ENCODE assay signal across 2 cellular contexts in the genomic region with DNA sequence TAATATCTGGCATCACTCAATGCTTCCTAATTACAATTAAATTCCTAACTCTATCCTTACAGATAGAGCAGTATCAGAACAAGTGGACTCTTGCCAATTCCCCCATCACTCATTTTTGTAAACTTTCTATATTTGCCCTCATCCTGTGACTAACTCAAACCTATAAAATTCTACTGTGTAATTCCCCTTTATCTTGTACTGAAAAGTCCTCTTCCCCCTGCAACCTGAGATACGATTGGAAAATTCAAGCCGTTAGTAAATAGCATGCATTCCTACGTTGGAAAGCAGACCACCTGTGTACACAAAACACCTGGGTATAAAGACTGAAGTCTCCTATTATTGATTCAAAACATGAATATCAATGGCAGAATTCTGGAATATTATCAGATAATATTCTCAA.
TF ChIP-seq lines count a peak whose summit lies in the region.

No MANE protein-coding gene starts in this region.

TF ChIP-seq in IMR-90, 13 proteins besides CTCF, POLR2A, EP300 and RAD21:
- TF ChIP-seq CEBPB (IDR thresholded peaks at IDR 0.05; ENCODE audit: low read depth, low read length), result no peak
- TF ChIP-seq, protein P1, sequence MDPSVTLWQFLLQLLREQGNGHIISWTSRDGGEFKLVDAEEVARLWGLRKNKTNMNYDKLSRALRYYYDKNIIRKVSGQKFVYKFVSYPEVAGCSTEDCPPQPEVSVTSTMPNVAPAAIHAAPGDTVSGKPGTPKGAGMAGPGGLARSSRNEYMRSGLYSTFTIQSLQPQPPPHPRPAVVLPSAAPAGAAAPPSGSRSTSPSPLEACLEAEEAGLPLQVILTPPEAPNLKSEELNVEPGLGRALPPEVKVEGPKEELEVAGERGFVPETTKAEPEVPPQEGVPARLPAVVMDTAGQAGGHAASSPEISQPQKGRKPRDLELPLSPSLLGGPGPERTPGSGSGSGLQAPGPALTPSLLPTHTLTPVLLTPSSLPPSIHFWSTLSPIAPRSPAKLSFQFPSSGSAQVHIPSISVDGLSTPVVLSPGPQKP (IDR thresholded peaks at IDR 0.05; ENCODE audit: borderline replicate concordance, low read depth, low read length), result no peak
TF ChIP-seq in IMR-90: peak in this region for 0.

TF ChIP-seq in WTC11, 78 proteins besides CTCF, POLR2A, EP300 and RAD21:
- TF ChIP-seq KAT7 (CRISPR knock-in tag; IDR thresholded peaks at IDR 0.05; ENCODE audit: borderline replicate concordance) (no peak), ETV6 (CRISPR knock-in tag; IDR thresholded peaks at IDR 0.05) (no peak), EMX1 (CRISPR knock-in tag; IDR thresholded peaks at IDR 0.05) (no peak), TEAD1 (CRISPR knock-in tag; IDR thresholded peaks at IDR 0.05) (no peak), HMGA2 (CRISPR knock-in tag; IDR thresholded peaks at IDR 0.05) (no peak), FOXP1 (CRISPR knock-in tag; IDR thresholded peaks at IDR 0.05; ENCODE audit: borderline replicate concordance) (no peak), GTF2I (CRISPR knock-in tag; conservative IDR thresholded peaks at IDR 0.05) (no peak), RELA (CRISPR knock-in tag; IDR thresholded peaks at IDR 0.05; ENCODE audit: borderline replicate concordance) (no peak), ZNF423 (CRISPR knock-in tag; IDR thresholded peaks at IDR 0.05) (no peak), IRF2 (CRISPR knock-in tag; IDR thresholded peaks at IDR 0.05; ENCODE audit: borderline replicate concordance, low read depth) (no peak), ZNF416 (CRISPR knock-in tag; IDR thresholded peaks at IDR 0.05) (no peak), OVOL2 (CRISPR knock-in tag; IDR thresholded peaks at IDR 0.05; ENCODE audit: borderline replicate concordance) (no peak)
- TF ChIP-seq, protein P2, sequence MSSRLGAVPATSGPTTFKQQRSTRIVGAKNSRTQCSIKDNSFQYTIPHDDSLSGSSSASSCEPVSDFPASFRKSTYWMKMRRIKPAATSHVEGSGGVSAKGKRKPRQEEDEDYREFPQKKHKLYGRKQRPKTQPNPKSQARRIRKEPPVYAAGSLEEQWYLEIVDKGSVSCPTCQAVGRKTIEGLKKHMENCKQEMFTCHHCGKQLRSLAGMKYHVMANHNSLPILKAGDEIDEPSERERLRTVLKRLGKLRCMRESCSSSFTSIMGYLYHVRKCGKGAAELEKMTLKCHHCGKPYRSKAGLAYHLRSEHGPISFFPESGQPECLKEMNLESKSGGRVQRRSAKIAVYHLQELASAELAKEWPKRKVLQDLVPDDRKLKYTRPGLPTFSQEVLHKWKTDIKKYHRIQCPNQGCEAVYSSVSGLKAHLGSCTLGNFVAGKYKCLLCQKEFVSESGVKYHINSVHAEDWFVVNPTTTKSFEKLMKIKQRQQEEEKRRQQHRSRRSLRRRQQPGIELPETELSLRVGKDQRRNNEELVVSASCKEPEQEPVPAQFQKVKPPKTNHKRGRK (CRISPR knock-in tag; IDR thresholded peaks at IDR 0.05; ENCODE audit: borderline replicate concordance), result no peak
- TF ChIP-seq, protein P3, sequence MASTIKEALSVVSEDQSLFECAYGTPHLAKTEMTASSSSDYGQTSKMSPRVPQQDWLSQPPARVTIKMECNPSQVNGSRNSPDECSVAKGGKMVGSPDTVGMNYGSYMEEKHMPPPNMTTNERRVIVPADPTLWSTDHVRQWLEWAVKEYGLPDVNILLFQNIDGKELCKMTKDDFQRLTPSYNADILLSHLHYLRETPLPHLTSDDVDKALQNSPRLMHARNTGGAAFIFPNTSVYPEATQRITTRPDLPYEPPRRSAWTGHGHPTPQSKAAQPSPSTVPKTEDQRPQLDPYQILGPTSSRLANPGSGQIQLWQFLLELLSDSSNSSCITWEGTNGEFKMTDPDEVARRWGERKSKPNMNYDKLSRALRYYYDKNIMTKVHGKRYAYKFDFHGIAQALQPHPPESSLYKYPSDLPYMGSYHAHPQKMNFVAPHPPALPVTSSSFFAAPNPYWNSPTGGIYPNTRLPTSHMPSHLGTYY (CRISPR knock-in tag; IDR thresholded peaks at IDR 0.05), result no peak
- TF ChIP-seq, protein P4, sequence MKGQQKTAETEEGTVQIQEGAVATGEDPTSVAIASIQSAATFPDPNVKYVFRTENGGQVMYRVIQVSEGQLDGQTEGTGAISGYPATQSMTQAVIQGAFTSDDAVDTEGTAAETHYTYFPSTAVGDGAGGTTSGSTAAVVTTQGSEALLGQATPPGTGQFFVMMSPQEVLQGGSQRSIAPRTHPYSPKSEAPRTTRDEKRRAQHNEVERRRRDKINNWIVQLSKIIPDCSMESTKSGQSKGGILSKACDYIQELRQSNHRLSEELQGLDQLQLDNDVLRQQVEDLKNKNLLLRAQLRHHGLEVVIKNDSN (CRISPR knock-in tag; IDR thresholded peaks at IDR 0.05), result no peak
- TF ChIP-seq, protein P5, sequence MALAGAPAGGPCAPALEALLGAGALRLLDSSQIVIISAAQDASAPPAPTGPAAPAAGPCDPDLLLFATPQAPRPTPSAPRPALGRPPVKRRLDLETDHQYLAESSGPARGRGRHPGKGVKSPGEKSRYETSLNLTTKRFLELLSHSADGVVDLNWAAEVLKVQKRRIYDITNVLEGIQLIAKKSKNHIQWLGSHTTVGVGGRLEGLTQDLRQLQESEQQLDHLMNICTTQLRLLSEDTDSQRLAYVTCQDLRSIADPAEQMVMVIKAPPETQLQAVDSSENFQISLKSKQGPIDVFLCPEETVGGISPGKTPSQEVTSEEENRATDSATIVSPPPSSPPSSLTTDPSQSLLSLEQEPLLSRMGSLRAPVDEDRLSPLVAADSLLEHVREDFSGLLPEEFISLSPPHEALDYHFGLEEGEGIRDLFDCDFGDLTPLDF (CRISPR knock-in tag; IDR thresholded peaks at IDR 0.05), result no peak
